Comparison of ENCODE assay signal across 15 cellular contexts in genomic region chr5:174384509-174384947, GRCh38.
DNase-seq lines count a peak whose midpoint lies in the region; ATAC-seq, FAIRE-seq and TF ChIP-seq lines count a peak whose summit lies in the region.
"Had no signal": no experiment of that assay in that cellular context is flagged by ENCODE, and none has a peak within 500 bp of the region (broad histone marks: within the 10 kb centered on the region; RNA-seq: fewer than 3 reads in every experiment).

No MANE protein-coding gene starts in this region.

- H3K27me3 ChIP-seq in HepG2 (ENCODE audit: control insufficient read depth in 1 of 2, insufficient read depth in 2 of 2, low read length in 2 of 2) (peaks cover 1 to 16% of the 10 kb centered on the region in 2 experiments; a peak in 4 of 5 replicates), right lobe of liver (no peaks in the 10 kb centered on the region)

- FAIRE-seq in HepG2 (lab: Jason Lieb, UNC), result no peak

- TF ChIP-seq EP300 in HepG2 (IDR thresholded peaks at IDR 0.05; ENCODE audit: low read depth in 2 of 2, low read length in 2 of 2), result no peak
- no peak for TF ChIP-seq EP300 in HepG2 (CRISPR knock-in tag; IDR thresholded peaks at IDR 0.05; ENCODE audit: borderline replicate concordance)

- no peak overlapping the region for H2AFZ ChIP-seq in HepG2 (ENCODE audit: low read length)

- in situ Hi-C loops in HepG2 (cut with HindIII; ENCODE audit: extremely low pct_ligation_motif_present, low pct_unique_long_range_greater_than_20kb), result no loop called here

- H3K9ac ChIP-seq in HepG2 (ENCODE audit: insufficient read depth, low read depth, low read length), result no peak overlapping the region

- WGBS in HepG2 (ENCODE audit: low lambda C conversion rate), result 35% methylated on average over 7 of the region's 17 CpGs
- 60% methylated on average over 17 of the region's 17 CpGs for WGBS in right lobe of liver (ENCODE audit: insufficient coverage, low coverage, low lambda C conversion rate, missing lambda C conversion rate)

- H3K9me3 ChIP-seq in HepG2 (ENCODE audit: low read length) (no peaks in the 10 kb centered on the region), right lobe of liver (no peaks in the 10 kb centered on the region)
- H3K9me3 ChIP-seq: lower lobe of right lung, suprapubic skin had no signal

- no peak for TF ChIP-seq RAD21 in HepG2 (CRISPR knock-in tag; IDR thresholded peaks at IDR 0.05)

- POLR2A ChIA-PET in HepG2 (lab: Yijun Ruan, JAX), result no interaction called here

- DNase-seq in HepG2 (ENCODE audit: low spot score) (no peak), right lobe of liver (no peak), SK-N-DZ (ENCODE audit: low spot score) (peak; percentile 99), foreskin fibroblast (peak; percentile 20 to 43), GM10266 (ENCODE audit: extremely low spot score) (no peak)
- DNase-seq: ACHN; activated CD4-positive, alpha-beta T cell treated with anti-CD3 and anti-CD28 coated beads, Interleukin-2, amount 50 U/mL, for 4 hours; lower lobe of right lung; nephron progenitor cell; stimulated activated CD4-positive, alpha-beta T cell treated with anti-CD3 and anti-CD28 coated beads, Interleukin-2, amount 100 ng/mL, for 24 hours had no signal

- intact Hi-C loops in HepG2 (cut with micrococcal nuclease; ENCODE audit: unreplicated experiment) (no loop called here), right lobe of liver (cut with DNase I) (no loop called here)

- TF ChIP-seq POLR2A in HepG2 (IDR thresholded peaks at IDR 0.05; ENCODE audit: insufficient read depth in 1 of 2, low read depth in 2 of 2, low read length in 2 of 2) (no peak), right lobe of liver (IDR thresholded peaks at IDR 0.05) (no peak)

- H3K4me2 ChIP-seq in HepG2 (ENCODE audit: low read depth, low read length), result no peak overlapping the region

- H3K79me2 ChIP-seq in HepG2 (ENCODE audit: insufficient read depth, low read length), result no peaks in the 10 kb centered on the region

- H4K20me1 ChIP-seq in HepG2 (ENCODE audit: insufficient read depth, low read length), result no peaks in the 10 kb centered on the region

- CTCF ChIA-PET in HepG2 (lab: Yijun Ruan, JAX; ENCODE audit: low intra/inter-chr PET ratio, low total read pairs), result no interaction called here

- BruUV-seq in HepG2 (replicated peaks; lab: Mats Ljungman, UMichigan), result no TSS peak

- no peaks in the 10 kb centered on the region for H3K36me3 ChIP-seq in HepG2 (replicated peaks in 1 of 2; ENCODE audit: control insufficient read depth in 1 of 2, insufficient read depth in 2 of 2, low read length in 2 of 2)
- no peaks in the 10 kb centered on the region for H3K36me3 ChIP-seq in right lobe of liver
- H3K36me3 ChIP-seq: lower lobe of right lung, suprapubic skin had no signal

- ATAC-seq in HepG2, result no peak
- no peak for ATAC-seq in right lobe of liver
- no peak for ATAC-seq in GM19397 (IDR thresholded peaks at IDR 0.05; ENCODE audit: unreplicated experiment)
- no peak for ATAC-seq in HG03095 (IDR thresholded peaks at IDR 0.05; ENCODE audit: unreplicated experiment)
- no peak for ATAC-seq in HG03565 (IDR thresholded peaks at IDR 0.05; ENCODE audit: unreplicated experiment)
- ATAC-seq: lower lobe of right lung had no signal

- TF ChIP-seq CTCF in HepG2 (CRISPR knock-in tag; IDR thresholded peaks at IDR 0.05), result no peak
- TF ChIP-seq CTCF in right lobe of liver (IDR thresholded peaks at IDR 0.05), result no peak
- no peak for TF ChIP-seq CTCF in foreskin fibroblast (IDR thresholded peaks at IDR 0.05; ENCODE audit: low read depth, low read length)
- no peak for TF ChIP-seq CTCF in GM10266 (IDR thresholded peaks at IDR 0.05; ENCODE audit: control insufficient read depth, insufficient read depth, low read depth, missing control alignments)

- H3K27ac ChIP-seq in HepG2 (ENCODE audit: extremely low read length, insufficient read depth, low read length), result no peak overlapping the region
- no peak overlapping the region for H3K27ac ChIP-seq in right lobe of liver
- H3K27ac ChIP-seq: lower lobe of right lung, SK-N-MC, suprapubic skin had no signal

- H3K4me3 ChIP-seq in HepG2 (replicated peaks in 1 of 3; ENCODE audit: insufficient read depth in 1 of 3, low read depth in 2 of 3, low read length in 3 of 3) (no peak overlapping the region), right lobe of liver (no peak overlapping the region), foreskin fibroblast (ENCODE audit: low read depth in 1 of 2, low read length in 2 of 2) (no peak overlapping the region)
- H3K4me3 ChIP-seq: lower lobe of right lung, SK-N-MC, suprapubic skin had no signal

- H3K4me1 ChIP-seq in HepG2 (ENCODE audit: insufficient read depth, low read length) (no peaks in the 10 kb centered on the region), right lobe of liver (no peaks in the 10 kb centered on the region)
- H3K4me1 ChIP-seq: lower lobe of right lung, suprapubic skin had no signal

TF ChIP-seq in HepG2, 621 proteins besides CTCF, POLR2A, EP300 and RAD21:
- TF ChIP-seq CREB1 (IDR thresholded peaks at IDR 0.05) (peak; percentile 11; the same call in 1 of the 2 replicates), CREB1 (CRISPR knock-in tag; IDR thresholded peaks at IDR 0.05) (no peak), ZNF264 (CRISPR knock-in tag; IDR thresholded peaks at IDR 0.05) (no peak)

Comparison
In these comparisons a context has a peak if more than half of its experiments do, and no peak if none do; other contexts are left out.
1. DNase-seq: peak in SK-N-DZ (single experiment) and foreskin fibroblast (2 of 2); none in HepG2 (single experiment), right lobe of liver (0 of 3) and GM10266 (single experiment).